Comparison of ENCODE assay signal across 1 cellular context in the genomic region with DNA sequence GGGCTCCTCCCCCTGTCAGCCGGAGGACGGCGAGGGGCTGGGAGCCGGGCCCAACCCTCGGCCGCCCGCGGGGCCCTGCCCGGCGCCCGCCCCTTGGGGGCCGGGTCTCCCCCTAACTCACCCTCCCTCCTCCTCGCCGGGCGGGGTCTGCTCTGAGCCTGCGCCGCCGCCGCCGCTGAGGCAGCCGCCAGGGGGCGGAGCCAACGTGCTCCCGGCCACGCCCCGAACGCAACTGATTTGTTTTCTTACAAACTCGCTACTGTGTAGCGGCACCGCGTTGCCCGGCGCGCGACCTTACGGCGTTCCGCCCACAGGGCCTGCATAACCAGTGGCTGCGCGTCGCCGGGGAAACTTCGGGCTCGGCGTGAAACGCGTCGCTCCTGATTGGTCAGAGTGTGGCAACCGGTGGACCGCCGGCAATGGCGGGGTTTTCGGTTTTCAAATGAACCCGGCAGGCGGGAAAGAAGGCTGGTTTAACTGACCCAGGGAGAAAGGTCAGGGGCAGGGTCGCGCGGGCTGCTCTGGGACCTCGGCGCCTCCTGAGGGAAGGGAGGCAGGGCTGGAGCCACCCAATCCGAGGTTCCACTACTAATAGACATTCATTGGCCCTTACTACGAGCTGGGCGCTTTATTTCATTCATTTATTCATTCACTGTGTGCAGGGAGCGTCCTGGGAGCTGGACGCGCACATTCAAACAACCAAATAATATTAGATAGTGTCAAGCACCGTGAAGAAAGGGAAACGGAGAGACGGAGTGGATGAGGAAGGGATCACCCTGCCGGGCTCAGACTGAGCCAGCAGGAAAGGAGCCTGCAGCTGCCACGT.
TF ChIP-seq lines count a peak whose summit lies in the region.

A gene (minus strand): TSS at position 154 of the 826 bp plus-strand sequence. CDS start 326 bp downstream, outside the sequence.

TF ChIP-seq in HEK293, 187 proteins besides CTCF, POLR2A, EP300 and RAD21 (continued from another document and continues in another):
- TF ChIP-seq, protein P1, sequence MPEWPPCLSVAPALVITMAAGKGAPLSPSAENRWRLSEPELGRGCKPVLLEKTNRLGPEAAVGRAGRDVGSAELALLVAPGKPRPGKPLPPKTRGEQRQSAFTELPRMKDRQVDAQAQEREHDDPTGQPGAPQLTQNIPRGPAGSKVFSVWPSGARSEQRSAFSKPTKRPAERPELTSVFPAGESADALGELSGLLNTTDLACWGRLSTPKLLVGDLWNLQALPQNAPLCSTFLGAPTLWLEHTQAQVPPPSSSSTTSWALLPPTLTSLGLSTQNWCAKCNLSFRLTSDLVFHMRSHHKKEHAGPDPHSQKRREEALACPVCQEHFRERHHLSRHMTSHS (tag by site-specific recombination; IDR thresholded peaks at IDR 0.05), result no peak
- TF ChIP-seq ZNF747 (tag by site-specific recombination; IDR thresholded peaks at IDR 0.05), result no peak
- no peak for TF ChIP-seq HOXA7 (CRISPR knock-in tag; IDR thresholded peaks at IDR 0.05; ENCODE audit: borderline replicate concordance)
- TF ChIP-seq ZNF501 (tag by site-specific recombination; IDR thresholded peaks at IDR 0.05), result peak; percentile 54; the same call in 1 of the 2 replicates
- TF ChIP-seq ZNF394 (tag by site-specific recombination; IDR thresholded peaks at IDR 0.05; ENCODE audit: borderline replicate concordance), result peak; percentile 60
- TF ChIP-seq ZNF670 (tag by site-specific recombination; IDR thresholded peaks at IDR 0.05; ENCODE audit: low read depth), result no peak
- no peak for TF ChIP-seq ZNF16 (tag by site-specific recombination; IDR thresholded peaks at IDR 0.05; ENCODE audit: low read depth)
- TF ChIP-seq, protein P2, sequence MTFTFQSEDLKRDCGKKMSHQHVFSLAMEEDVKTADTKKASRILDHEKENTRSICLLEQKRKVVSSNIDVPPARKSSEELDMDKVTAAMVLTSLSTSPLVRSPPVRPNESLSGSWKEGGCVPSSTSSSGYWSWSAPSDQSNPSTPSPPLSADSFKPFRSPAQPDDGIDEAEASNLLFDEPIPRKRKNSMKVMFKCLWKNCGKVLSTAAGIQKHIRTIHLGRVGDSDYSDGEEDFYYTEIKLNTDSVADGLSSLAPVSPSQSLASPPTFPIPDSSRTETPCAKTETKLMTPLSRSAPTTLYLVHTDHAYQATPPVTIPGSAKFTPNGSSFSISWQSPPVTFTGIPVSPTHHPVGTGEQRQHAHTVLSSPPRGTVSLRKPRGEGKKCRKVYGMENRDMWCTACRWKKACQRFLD (tag by site-specific recombination; IDR thresholded peaks at IDR 0.05), result no peak
- TF ChIP-seq, protein P3, sequence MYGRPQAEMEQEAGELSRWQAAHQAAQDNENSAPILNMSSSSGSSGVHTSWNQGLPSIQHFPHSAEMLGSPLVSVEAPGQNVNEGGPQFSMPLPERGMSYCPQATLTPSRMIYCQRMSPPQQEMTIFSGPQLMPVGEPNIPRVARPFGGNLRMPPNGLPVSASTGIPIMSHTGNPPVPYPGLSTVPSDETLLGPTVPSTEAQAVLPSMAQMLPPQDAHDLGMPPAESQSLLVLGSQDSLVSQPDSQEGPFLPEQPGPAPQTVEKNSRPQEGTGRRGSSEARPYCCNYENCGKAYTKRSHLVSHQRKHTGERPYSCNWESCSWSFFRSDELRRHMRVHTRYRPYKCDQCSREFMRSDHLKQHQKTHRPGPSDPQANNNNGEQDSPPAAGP (tag by site-specific recombination; IDR thresholded peaks at IDR 0.05), result peak; percentile 89
- TF ChIP-seq, protein P4, sequence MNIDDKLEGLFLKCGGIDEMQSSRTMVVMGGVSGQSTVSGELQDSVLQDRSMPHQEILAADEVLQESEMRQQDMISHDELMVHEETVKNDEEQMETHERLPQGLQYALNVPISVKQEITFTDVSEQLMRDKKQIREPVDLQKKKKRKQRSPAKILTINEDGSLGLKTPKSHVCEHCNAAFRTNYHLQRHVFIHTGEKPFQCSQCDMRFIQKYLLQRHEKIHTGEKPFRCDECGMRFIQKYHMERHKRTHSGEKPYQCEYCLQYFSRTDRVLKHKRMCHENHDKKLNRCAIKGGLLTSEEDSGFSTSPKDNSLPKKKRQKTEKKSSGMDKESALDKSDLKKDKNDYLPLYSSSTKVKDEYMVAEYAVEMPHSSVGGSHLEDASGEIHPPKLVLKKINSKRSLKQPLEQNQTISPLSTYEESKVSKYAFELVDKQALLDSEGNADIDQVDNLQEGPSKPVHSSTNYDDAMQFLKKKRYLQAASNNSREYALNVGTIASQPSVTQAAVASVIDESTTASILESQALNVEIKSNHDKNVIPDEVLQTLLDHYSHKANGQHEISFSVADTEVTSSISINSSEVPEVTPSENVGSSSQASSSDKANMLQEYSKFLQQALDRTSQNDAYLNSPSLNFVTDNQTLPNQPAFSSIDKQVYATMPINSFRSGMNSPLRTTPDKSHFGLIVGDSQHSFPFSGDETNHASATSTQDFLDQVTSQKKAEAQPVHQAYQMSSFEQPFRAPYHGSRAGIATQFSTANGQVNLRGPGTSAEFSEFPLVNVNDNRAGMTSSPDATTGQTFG (tag by site-specific recombination; IDR thresholded peaks at IDR 0.05; ENCODE audit: borderline replicate concordance), result no peak
- TF ChIP-seq ZNF23 (tag by site-specific recombination; IDR thresholded peaks at IDR 0.05; ENCODE audit: borderline replicate concordance), result no peak
- peak; percentile 50; the same call in 1 of the 2 replicates for TF ChIP-seq ZBTB48 (tag by site-specific recombination; IDR thresholded peaks at IDR 0.05)
- TF ChIP-seq SETDB1 (IDR thresholded peaks at IDR 0.05; ENCODE audit: insufficient read length, low read length), result no peak
- TF ChIP-seq, protein P5, sequence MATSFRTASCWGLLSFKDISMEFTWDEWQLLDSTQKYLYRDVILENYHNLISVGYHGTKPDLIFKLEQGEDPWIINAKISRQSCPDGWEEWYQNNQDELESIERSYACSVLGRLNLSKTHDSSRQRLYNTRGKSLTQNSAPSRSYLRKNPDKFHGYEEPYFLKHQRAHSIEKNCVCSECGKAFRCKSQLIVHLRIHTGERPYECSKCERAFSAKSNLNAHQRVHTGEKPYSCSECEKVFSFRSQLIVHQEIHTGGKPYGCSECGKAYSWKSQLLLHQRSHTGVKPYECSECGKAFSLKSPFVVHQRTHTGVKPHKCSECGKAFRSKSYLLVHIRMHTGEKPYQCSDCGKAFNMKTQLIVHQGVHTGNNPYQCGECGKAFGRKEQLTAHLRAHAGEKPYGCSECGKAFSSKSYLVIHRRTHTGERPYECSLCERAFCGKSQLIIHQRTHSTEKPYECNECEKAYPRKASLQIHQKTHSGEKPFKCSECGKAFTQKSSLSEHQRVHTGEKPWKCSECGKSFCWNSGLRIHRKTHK (tag by site-specific recombination; IDR thresholded peaks at IDR 0.05), result no peak
- no peak for TF ChIP-seq ZBTB20 (tag by site-specific recombination; IDR thresholded peaks at IDR 0.05)
- TF ChIP-seq ZNF624 (tag by site-specific recombination; IDR thresholded peaks at IDR 0.05), result no peak
- TF ChIP-seq ZNF548 (tag by site-specific recombination; IDR thresholded peaks at IDR 0.05), result no peak
- TF ChIP-seq ZNF138 (tag by site-specific recombination; IDR thresholded peaks at IDR 0.05; ENCODE audit: borderline replicate concordance), result no peak
- TF ChIP-seq, protein P6, sequence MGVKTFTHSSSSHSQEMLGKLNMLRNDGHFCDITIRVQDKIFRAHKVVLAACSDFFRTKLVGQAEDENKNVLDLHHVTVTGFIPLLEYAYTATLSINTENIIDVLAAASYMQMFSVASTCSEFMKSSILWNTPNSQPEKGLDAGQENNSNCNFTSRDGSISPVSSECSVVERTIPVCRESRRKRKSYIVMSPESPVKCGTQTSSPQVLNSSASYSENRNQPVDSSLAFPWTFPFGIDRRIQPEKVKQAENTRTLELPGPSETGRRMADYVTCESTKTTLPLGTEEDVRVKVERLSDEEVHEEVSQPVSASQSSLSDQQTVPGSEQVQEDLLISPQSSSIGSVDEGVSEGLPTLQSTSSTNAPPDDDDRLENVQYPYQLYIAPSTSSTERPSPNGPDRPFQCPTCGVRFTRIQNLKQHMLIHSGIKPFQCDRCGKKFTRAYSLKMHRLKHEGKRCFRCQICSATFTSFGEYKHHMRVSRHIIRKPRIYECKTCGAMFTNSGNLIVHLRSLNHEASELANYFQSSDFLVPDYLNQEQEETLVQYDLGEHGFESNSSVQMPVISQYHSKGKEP (tag by site-specific recombination; IDR thresholded peaks at IDR 0.05), result no peak
- no peak; the same call in 1 of the 2 replicates for TF ChIP-seq ZNF558 (tag by site-specific recombination; IDR thresholded peaks at IDR 0.05)
- TF ChIP-seq, protein P7, sequence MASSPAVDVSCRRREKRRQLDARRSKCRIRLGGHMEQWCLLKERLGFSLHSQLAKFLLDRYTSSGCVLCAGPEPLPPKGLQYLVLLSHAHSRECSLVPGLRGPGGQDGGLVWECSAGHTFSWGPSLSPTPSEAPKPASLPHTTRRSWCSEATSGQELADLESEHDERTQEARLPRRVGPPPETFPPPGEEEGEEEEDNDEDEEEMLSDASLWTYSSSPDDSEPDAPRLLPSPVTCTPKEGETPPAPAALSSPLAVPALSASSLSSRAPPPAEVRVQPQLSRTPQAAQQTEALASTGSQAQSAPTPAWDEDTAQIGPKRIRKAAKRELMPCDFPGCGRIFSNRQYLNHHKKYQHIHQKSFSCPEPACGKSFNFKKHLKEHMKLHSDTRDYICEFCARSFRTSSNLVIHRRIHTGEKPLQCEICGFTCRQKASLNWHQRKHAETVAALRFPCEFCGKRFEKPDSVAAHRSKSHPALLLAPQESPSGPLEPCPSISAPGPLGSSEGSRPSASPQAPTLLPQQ (tag by site-specific recombination; IDR thresholded peaks at IDR 0.05), result 0 out of 2 replicates have a peak, but pooled peaks have one; percentile 40
- peak; percentile 74; the same call in 1 of the 2 replicates for TF ChIP-seq ZNF10 (tag by site-specific recombination; IDR thresholded peaks at IDR 0.05)
- TF ChIP-seq ZNF585B (tag by site-specific recombination; IDR thresholded peaks at IDR 0.05), result no peak
- TF ChIP-seq OVOL3 (tag by site-specific recombination; IDR thresholded peaks at IDR 0.05), result peak; percentile 70; the same call in 1 of the 2 replicates
- TF ChIP-seq SP3 (tag by site-specific recombination; IDR thresholded peaks at IDR 0.05), result peak; percentile 95
- peak; percentile 86; the same call in 1 of the 2 replicates for TF ChIP-seq BCL11B (tag by site-specific recombination; IDR thresholded peaks at IDR 0.05; ENCODE audit: low read depth)
- TF ChIP-seq ZNF701 (tag by site-specific recombination; IDR thresholded peaks at IDR 0.05), result no peak
- TF ChIP-seq, protein P8, sequence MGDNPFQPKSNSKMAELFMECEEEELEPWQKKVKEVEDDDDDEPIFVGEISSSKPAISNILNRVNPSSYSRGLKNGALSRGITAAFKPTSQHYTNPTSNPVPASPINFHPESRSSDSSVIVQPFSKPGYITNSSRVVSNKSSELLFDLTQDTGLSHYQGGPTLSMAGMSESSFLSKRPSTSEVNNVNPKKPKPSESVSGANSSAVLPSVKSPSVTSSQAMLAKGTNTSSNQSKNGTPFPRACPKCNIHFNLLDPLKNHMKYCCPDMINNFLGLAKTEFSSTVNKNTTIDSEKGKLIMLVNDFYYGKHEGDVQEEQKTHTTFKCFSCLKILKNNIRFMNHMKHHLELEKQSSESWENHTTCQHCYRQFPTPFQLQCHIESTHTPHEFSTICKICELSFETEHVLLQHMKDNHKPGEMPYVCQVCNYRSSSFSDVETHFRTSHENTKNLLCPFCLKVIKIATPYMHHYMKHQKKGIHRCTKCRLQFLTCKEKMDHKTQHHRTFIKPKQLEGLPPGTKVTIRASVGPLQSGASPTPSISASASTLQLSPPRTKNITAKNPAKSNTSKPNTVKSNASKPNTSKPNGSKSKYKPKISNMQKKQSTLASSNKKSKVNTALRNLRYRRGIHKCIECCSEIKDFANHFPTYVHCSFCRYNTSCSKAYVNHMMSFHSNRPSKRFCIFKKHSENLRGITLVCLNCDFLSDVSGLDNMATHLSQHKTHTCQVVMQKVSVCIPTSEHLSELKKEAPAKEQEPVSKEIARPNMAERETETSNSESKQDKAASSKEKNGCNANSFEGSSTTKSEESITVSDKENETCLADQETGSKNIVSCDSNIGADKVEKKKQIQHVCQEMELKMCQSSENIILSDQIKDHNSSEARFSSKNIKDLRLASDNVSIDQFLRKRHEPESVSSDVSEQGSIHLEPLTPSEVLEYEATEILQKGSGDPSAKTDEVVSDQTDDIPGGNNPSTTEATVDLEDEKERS (tag by site-specific recombination; IDR thresholded peaks at IDR 0.05), result no peak
- TF ChIP-seq ZNF184 (tag by site-specific recombination; IDR thresholded peaks at IDR 0.05), result no peak
- TF ChIP-seq ZNF837 (tag by site-specific recombination; IDR thresholded peaks at IDR 0.05), result no peak
- TF ChIP-seq, protein P9, sequence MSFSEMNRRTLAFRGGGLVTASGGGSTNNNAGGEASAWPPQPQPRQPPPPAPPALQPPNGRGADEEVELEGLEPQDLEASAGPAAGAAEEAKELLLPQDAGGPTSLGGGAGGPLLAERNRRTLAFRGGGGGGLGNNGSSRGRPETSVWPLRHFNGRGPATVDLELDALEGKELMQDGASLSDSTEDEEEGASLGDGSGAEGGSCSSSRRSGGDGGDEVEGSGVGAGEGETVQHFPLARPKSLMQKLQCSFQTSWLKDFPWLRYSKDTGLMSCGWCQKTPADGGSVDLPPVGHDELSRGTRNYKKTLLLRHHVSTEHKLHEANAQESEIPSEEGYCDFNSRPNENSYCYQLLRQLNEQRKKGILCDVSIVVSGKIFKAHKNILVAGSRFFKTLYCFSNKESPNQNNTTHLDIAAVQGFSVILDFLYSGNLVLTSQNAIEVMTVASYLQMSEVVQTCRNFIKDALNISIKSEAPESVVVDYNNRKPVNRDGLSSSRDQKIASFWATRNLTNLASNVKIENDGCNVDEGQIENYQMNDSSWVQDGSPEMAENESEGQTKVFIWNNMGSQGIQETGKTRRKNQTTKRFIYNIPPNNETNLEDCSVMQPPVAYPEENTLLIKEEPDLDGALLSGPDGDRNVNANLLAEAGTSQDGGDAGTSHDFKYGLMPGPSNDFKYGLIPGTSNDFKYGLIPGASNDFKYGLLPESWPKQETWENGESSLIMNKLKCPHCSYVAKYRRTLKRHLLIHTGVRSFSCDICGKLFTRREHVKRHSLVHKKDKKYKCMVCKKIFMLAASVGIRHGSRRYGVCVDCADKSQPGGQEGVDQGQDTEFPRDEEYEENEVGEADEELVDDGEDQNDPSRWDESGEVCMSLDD (tag by site-specific recombination; IDR thresholded peaks at IDR 0.05), result peak; percentile 45; the same call in 1 of the 2 replicates
- TF ChIP-seq KLF7 (tag by site-specific recombination; IDR thresholded peaks at IDR 0.05; ENCODE audit: borderline replicate concordance), result no peak
- TF ChIP-seq, protein P10, sequence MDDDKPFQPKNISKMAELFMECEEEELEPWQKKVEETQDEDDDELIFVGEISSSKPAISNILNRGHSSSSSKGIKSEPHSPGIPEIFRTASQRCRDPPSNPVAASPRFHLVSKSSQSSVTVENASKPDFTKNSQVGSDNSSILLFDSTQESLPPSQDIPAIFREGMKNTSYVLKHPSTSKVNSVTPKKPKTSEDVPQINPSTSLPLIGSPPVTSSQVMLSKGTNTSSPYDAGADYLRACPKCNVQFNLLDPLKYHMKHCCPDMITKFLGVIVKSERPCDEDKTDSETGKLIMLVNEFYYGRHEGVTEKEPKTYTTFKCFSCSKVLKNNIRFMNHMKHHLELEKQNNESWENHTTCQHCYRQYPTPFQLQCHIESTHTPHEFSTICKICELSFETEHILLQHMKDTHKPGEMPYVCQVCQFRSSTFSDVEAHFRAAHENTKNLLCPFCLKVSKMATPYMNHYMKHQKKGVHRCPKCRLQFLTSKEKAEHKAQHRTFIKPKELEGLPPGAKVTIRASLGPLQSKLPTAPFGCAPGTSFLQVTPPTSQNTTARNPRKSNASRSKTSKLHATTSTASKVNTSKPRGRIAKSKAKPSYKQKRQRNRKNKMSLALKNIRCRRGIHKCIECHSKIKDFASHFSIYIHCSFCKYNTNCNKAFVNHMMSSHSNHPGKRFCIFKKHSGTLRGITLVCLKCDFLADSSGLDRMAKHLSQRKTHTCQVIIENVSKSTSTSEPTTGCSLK (tag by site-specific recombination; IDR thresholded peaks at IDR 0.05), result no peak
- peak; percentile 86 for TF ChIP-seq KLF10 (tag by site-specific recombination; IDR thresholded peaks at IDR 0.05)
